ENCODE assay signal across 11 cellular contexts in genomic region chr11:414333-414857, GRCh38. TPM values are rescaled to one million over a fixed set of nuclear protein-coding genes. Genes with fewer than 3 reads are reported as not detected.
DNase-seq lines count a peak whose midpoint lies in the region; ATAC-seq and TF ChIP-seq lines count a peak whose summit lies in the region.
"Had no signal": no experiment of that assay in that cellular context is flagged by ENCODE, and none has a peak within 500 bp of the region (broad histone marks: within the 10 kb centered on the region; RNA-seq: fewer than 3 reads in every experiment).

No MANE protein-coding gene starts in this region.

- POLR2A ChIA-PET in WTC11 (lab: Charles Lee), result no interaction called here

- H3K27me3 ChIP-seq in heart right ventricle (peaks cover 9 to 47% (median 38%) of the 10 kb centered on the region in 7 donors), skeletal muscle satellite cell (ENCODE audit: control insufficient read depth, insufficient read depth, low read length) (peaks cover 29% of the 10 kb centered on the region)

- peaks cover 10% of the 10 kb centered on the region for H3K27me3 Mint-ChIP-seq in WTC11 (ENCODE audit: low read depth)

- H3K9me3 ChIP-seq in heart right ventricle (no peaks in the 10 kb centered on the region), skeletal muscle satellite cell (replicated peaks; ENCODE audit: low read length) (no peaks in the 10 kb centered on the region)

- H3K36me3 ChIP-seq in heart right ventricle, result no peaks in the 10 kb centered on the region
- no peaks in the 10 kb centered on the region for H3K36me3 ChIP-seq in skeletal muscle satellite cell (ENCODE audit: insufficient read depth, low read length)

- no peaks in the 10 kb centered on the region for H3K36me3 Mint-ChIP-seq in WTC11

- intact Hi-C loops in heart right ventricle (cut with DNase I), result no loop called here

- CTCF ChIA-PET in WTC11 (lab: Charles Lee), result interaction anchor here (0.6 to 3.9 kb wide), 4 partner anchors 12 to 56 kb away, joined by 3 to 35 read pairs (median 3); partner anchors contain the start of gene ANO9

- peaks cover 23% of the 10 kb centered on the region for H3K4me1 Mint-ChIP-seq in WTC11

- WGBS in heart right ventricle, 2 donors, result 53 to 59% methylated on average over 9 of the region's 9 CpGs

- no peak for ATAC-seq in WTC11
- peak in 4 of 8 donors; percentile 1 to 27 (median 8) for ATAC-seq in heart right ventricle
- ATAC-seq in GM19324 (IDR thresholded peaks at IDR 0.05; ENCODE audit: low FRiP score, unreplicated experiment), result no peak
- no peak for ATAC-seq in HG03571 (IDR thresholded peaks at IDR 0.05; ENCODE audit: unreplicated experiment)

- peak overlapping the region; percentile 31 for H3K4me2 ChIP-seq in skeletal muscle satellite cell (ENCODE audit: low read length)

- peak overlapping the region; percentile 43 for H3K4me3 ChIP-seq in GM12875 (ENCODE audit: low read depth, low read length)
- H3K4me3 ChIP-seq in heart right ventricle, result peak overlapping the region; percentile 37 to 69 (median 54)
- no peak overlapping the region for H3K4me3 ChIP-seq in skeletal muscle satellite cell (ENCODE audit: low read length)

- TF ChIP-seq CTCF in GM12875 (IDR thresholded peaks at IDR 0.05; ENCODE audit: borderline replicate concordance, insufficient read depth, low read depth, low read length) (no peak), WTC11 (IDR thresholded peaks at IDR 0.05) (no peak), heart right ventricle (IDR thresholded peaks at IDR 0.05) (no peak)

- no peaks in the 10 kb centered on the region for H3K9me3 Mint-ChIP-seq in WTC11

- peak; percentile 12 for DNase-seq in WTC11 (ENCODE audit: low spot score)
- DNase-seq in heart right ventricle, result no peak
- no peak for DNase-seq in NCI-H748 treated with DMSO at 0.1 percent for 48 hours (lab: John Stamatoyannopoulos, UW)
- no peak for DNase-seq in HUDEP-2 (lab: John Stamatoyannopoulos, UW; ENCODE audit: unreplicated experiment in 76 of 76)
- DNase-seq: midbrain, NCI-H1092 treated with DMSO at 0.1 percent for 48 hours, SHP77 treated with DMSO at 0.1 percent for 48 hours had no signal

- H3K9ac ChIP-seq in skeletal muscle satellite cell (ENCODE audit: low read depth, low read length), result no peak overlapping the region

- H3K27ac ChIP-seq in heart right ventricle, result peak overlapping the region in 9 of 10 donors; percentile 43 to 87 (median 79)

- H3K27ac Mint-ChIP-seq in WTC11, result no peak overlapping the region; the same call in 1 of the 2 replicates

- H3K4me1 ChIP-seq in heart right ventricle (peaks cover 0 to 35% (median 12%) of the 10 kb centered on the region in 9 donors), skeletal muscle satellite cell (ENCODE audit: control insufficient read depth, insufficient read depth, low read length) (peaks cover 20% of the 10 kb centered on the region)

- no peak overlapping the region for H3K4me3 Mint-ChIP-seq in WTC11

TF ChIP-seq in WTC11, 78 proteins besides CTCF, POLR2A, EP300 and RAD21 (continues in another document):
- no peak for TF ChIP-seq ATF3 (CRISPR knock-in tag; conservative IDR thresholded peaks at IDR 0.05)
- TF ChIP-seq SOX15 (CRISPR knock-in tag; IDR thresholded peaks at IDR 0.05), result no peak
- TF ChIP-seq CDX4 (CRISPR knock-in tag; IDR thresholded peaks at IDR 0.05; ENCODE audit: borderline replicate concordance), result no peak
- TF ChIP-seq OVOL2 (CRISPR knock-in tag; IDR thresholded peaks at IDR 0.05; ENCODE audit: borderline replicate concordance), result no peak
- no peak for TF ChIP-seq GRHL2 (CRISPR knock-in tag; IDR thresholded peaks at IDR 0.05; ENCODE audit: insufficient replicate concordance, severe bottlenecking)
- no peak for TF ChIP-seq NFE2L1 (CRISPR knock-in tag; IDR thresholded peaks at IDR 0.05)
- TF ChIP-seq NR1H2 (CRISPR knock-in tag; IDR thresholded peaks at IDR 0.05), result no peak
- TF ChIP-seq JAZF1 (CRISPR knock-in tag; IDR thresholded peaks at IDR 0.05), result no peak
- TF ChIP-seq ARID4B (CRISPR knock-in tag; IDR thresholded peaks at IDR 0.05; ENCODE audit: borderline replicate concordance), result no peak
- no peak for TF ChIP-seq ZBTB21 (CRISPR knock-in tag; IDR thresholded peaks at IDR 0.05; ENCODE audit: borderline replicate concordance)
- no peak for TF ChIP-seq GABPB1 (CRISPR knock-in tag; IDR thresholded peaks at IDR 0.05)
- no peak for TF ChIP-seq TP53 (CRISPR knock-in tag; IDR thresholded peaks at IDR 0.05)
- TF ChIP-seq ATF1 (CRISPR knock-in tag; IDR thresholded peaks at IDR 0.05), result no peak
- TF ChIP-seq SMAD4 (CRISPR knock-in tag; IDR thresholded peaks at IDR 0.05), result no peak
- TF ChIP-seq ZNF219 (CRISPR knock-in tag; IDR thresholded peaks at IDR 0.05; ENCODE audit: borderline replicate concordance), result no peak

RNA-seq across cellular contexts. Expression of gene SIGIRR, which starts 0.4 kb away (rescaled TPM):
- total RNA-seq in WTC11 (2021), result 85.2 to 98.9 TPM (median 91.8 TPM) in 3 replicates
- 10 to 100 TPM; 20.4 to 52.4 (median 30.0) TPM for total RNA-seq in heart right ventricle
- 100 to 1,000 TPM in 1 of 2 donors, 10 to 100 TPM in 1; 56.0 to 187 TPM for polyA plus RNA-seq in heart right ventricle
- 19.0 and 28.9 TPM in 2 replicates for total RNA-seq in skeletal muscle satellite cell (2012; rRNA removed)

RNA-seq across cellular contexts. Expression of gene PKP3, which starts 20.4 kb away (rescaled TPM):
- total RNA-seq in WTC11 (2021) (17.3 to 23.4 TPM (median 21.4 TPM) in 3 replicates), heart right ventricle (1 to 10 TPM in 4 of 10 donors, under 1 TPM in 6; 0.19 to 3.0 (median 0.74) TPM)
- polyA plus RNA-seq in heart right ventricle, result under 1 TPM; 0.13 to 0.80 TPM
- total RNA-seq in skeletal muscle satellite cell (2012; rRNA removed), result 6.1 TPM in 2 replicates

RNA-seq across cellular contexts. Expression of gene ANO9, which starts 27.4 kb away (rescaled TPM):
- 13.2 to 17.6 TPM (median 16.6 TPM) in 3 replicates for total RNA-seq in WTC11 (2021)
- 1 to 10 TPM in 1 of 10 donors, under 1 TPM in 5, not detected in 4; 0.05 to 2.3 (median 0.19) TPM for total RNA-seq in heart right ventricle
- polyA plus RNA-seq in heart right ventricle, result under 1 TPM; 0.13 to 0.37 TPM
- total RNA-seq in skeletal muscle satellite cell (2012; rRNA removed), result not detected in 2 replicates

RNA-seq across cellular contexts. Expression of gene PTDSS2, which starts 35.7 kb away (rescaled TPM):
- 49.5 to 56.8 TPM (median 55.2 TPM) in 3 replicates for total RNA-seq in WTC11 (2021)
- 10 to 100 TPM; 16.7 to 37.9 (median 24.8) TPM for total RNA-seq in heart right ventricle
- polyA plus RNA-seq in heart right ventricle, result 10 to 100 TPM; 31.4 to 55.5 TPM
- 24.8 and 37.8 TPM in 2 replicates for total RNA-seq in skeletal muscle satellite cell (2012; rRNA removed)

RNA-seq across cellular contexts. Expression of gene B4GALNT4, which starts 45.1 kb away (rescaled TPM):
- 88.0 to 113 TPM (median 97.8 TPM) in 3 replicates for total RNA-seq in WTC11 (2021)
- 1 to 10 TPM in 1 of 10 donors, under 1 TPM in 6, not detected in 3; 0.09 to 1.6 (median 0.25) TPM for total RNA-seq in heart right ventricle
- polyA plus RNA-seq in heart right ventricle, result 1 to 10 TPM in 1 of 2 donors, under 1 TPM in 1; 0.75 to 1.7 TPM
- total RNA-seq in skeletal muscle satellite cell (2012; rRNA removed), result 1.0 and 2.6 TPM in 2 replicates
